Comparison of ENCODE assay signal across 15 cellular contexts in genomic region chr10:71072820-71073205, GRCh38.
"Had no signal": no experiment of that assay in that cellular context is flagged by ENCODE, and none has a peak within 500 bp of the region (broad histone marks: within the 10 kb centered on the region; RNA-seq: fewer than 3 reads in every experiment).

No MANE protein-coding gene starts in this region.

- DNase-seq: effector memory CD4-positive, alpha-beta T cell; gastrocnemius medialis; islet precursor cell; mammary epithelial cell; natural killer cell; stimulated activated naive CD4-positive, alpha-beta T cell; stomach; substantia nigra; transverse colon had no signal

- H3K9me3 ChIP-seq: esophagus muscularis mucosa, gastrocnemius medialis, left lung, stomach, thoracic aorta, transverse colon had no signal

- H3K27ac ChIP-seq: epithelial cell of prostate, esophagus muscularis mucosa, gastrocnemius medialis, left lung, skin epidermis, stomach, thoracic aorta, transverse colon had no signal

- H3K4me3 Mint-ChIP-seq: natural killer cell had no signal

- H3K4me1 Mint-ChIP-seq: natural killer cell had no signal

- H3K4me1 ChIP-seq: left lung, transverse colon had no signal

- H3K4me3 ChIP-seq: esophagus muscularis mucosa, gastrocnemius medialis, left lung, skin epidermis, stomach, thoracic aorta, transverse colon had no signal

- H3K27me3 ChIP-seq: gastrocnemius medialis, transverse colon had no signal

- ATAC-seq: gastrocnemius medialis, left lung, natural killer cell, sciatic nerve had no signal

- H3K27ac Mint-ChIP-seq: natural killer cell had no signal

- H3K36me3 Mint-ChIP-seq: natural killer cell had no signal

- H3K9me3 Mint-ChIP-seq: natural killer cell had no signal

- H3K36me3 ChIP-seq: esophagus muscularis mucosa, gastrocnemius medialis, left lung, stomach, thoracic aorta, transverse colon had no signal
